1 cellular context compared by ENCODE assay signal in genomic region chr2:97995734-97996624, GRCh38.
TF ChIP-seq lines count a peak whose summit lies in the region.

Gene TMEM131 (minus strand): TSS chr2:97995948. CDS start chr2:97995662, 286 bp downstream.

TF ChIP-seq in HCT116, 20 proteins besides CTCF, POLR2A, EP300 and RAD21 (continued from another document):
- TF ChIP-seq REST (IDR thresholded peaks at IDR 0.05; ENCODE audit: low read depth): no peak
- TF ChIP-seq CBX3 (IDR thresholded peaks at IDR 0.05; ENCODE audit: low read depth): 0 out of 2 replicates have a peak, but pooled peaks have one; percentile 58
- TF ChIP-seq SP1 (IDR thresholded peaks at IDR 0.05; ENCODE audit: low read depth): peak; percentile 89
- no peak for TF ChIP-seq ATF3 (IDR thresholded peaks at IDR 0.05)
- TF ChIP-seq EZH2phosphoT487 (IDR thresholded peaks at IDR 0.05; ENCODE audit: borderline replicate concordance): no peak
- no peak for TF ChIP-seq EZH2 (IDR thresholded peaks at IDR 0.05)
- peak; percentile 84 for TF ChIP-seq ZFX (IDR thresholded peaks at IDR 0.05)
- no peak for TF ChIP-seq SRF (IDR thresholded peaks at IDR 0.05; ENCODE audit: low read depth)
- peak; percentile 77 for TF ChIP-seq MAX (IDR thresholded peaks at IDR 0.05)
- 0 out of 2 replicates have a peak, but pooled peaks have one; percentile 2 for TF ChIP-seq SIN3A (IDR thresholded peaks at IDR 0.05; ENCODE audit: low read depth)
- no peak for TF ChIP-seq CEBPB (IDR thresholded peaks at IDR 0.05; ENCODE audit: low read depth)
- TF ChIP-seq JUND (IDR thresholded peaks at IDR 0.05): no peak
- TF ChIP-seq FOSL1 (IDR thresholded peaks at IDR 0.05; ENCODE audit: low read depth): no peak
- no peak for TF ChIP-seq ELF1 (IDR thresholded peaks at IDR 0.05; ENCODE audit: borderline replicate concordance, low read depth)
- TF ChIP-seq ZNF274 (IDR thresholded peaks at IDR 0.05; ENCODE audit: low read depth, low read length): no peak
- peak; percentile 100 for TF ChIP-seq EGR1 (IDR thresholded peaks at IDR 0.05; ENCODE audit: low read depth)
- peak; percentile 97 for TF ChIP-seq YY1 (IDR thresholded peaks at IDR 0.05; ENCODE audit: extremely low read depth, insufficient replicate concordance, low read depth, low read length)
